9 cellular contexts compared by ENCODE assay signal in the genomic region with DNA sequence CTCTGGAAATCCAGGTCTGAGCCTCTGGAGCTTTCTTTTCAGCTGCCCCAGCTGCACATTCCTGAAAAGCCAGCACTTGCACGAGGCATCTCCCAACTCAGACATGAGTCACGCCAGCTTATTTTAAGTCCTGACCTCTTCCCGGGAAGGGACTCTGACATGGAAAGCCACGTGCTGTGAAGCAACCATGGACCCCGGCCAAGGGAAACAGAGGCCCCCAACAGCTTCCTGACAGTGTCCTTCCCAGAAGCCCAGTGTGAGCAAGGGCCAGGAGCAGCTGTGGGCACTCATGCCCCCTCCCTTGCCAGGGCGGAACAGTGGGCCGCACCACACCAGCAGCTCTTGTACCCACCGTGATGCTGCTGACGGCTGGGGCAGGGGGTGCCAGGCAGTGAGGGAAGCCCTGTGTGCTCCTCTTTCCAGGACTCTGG.
A peak's percentile ranks its signal among the peaks of the same experiment; 100 is the strongest.
DNase-seq lines count a peak whose midpoint lies in the region; ATAC-seq, FAIRE-seq and TF ChIP-seq lines count a peak whose summit lies in the region.
"Had no signal": no experiment of that assay in that cellular context is flagged by ENCODE, and none has a peak within 500 bp of the region (broad histone marks: within the 10 kb centered on the region; RNA-seq: fewer than 3 reads in every experiment).

No MANE protein-coding gene starts in this region.

- TF ChIP-seq CTCF in stomach (IDR thresholded peaks at IDR 0.05) = no peak

- CTCF ChIA-PET in activated naive CD4-positive, alpha-beta T cell treated with anti-CD3 and anti-CD28 coated beads, Interleukin-2, amount 10 ng/mL, durations not matched to agents 7 days and 5 days (lab: Charles Lee) = interaction anchor here (0.8 kb wide), 1 partner anchor 23 kb away, joined by 4 read pairs; no protein-coding TSS in a partner anchor

- peak; percentile 92 for DNase-seq in HTR-8/SVneo (ENCODE audit: insufficient read length, low spot score)
- DNase-seq in dermis blood vessel endothelial cell = peak; percentile 82
- DNase-seq in left kidney (ENCODE audit: low read depth, low spot score) = peak; percentile 77
- peak; percentile 42 for DNase-seq in stomach
- DNase-seq in activated naive CD4-positive, alpha-beta T cell treated with anti-CD3 and anti-CD28 coated beads, Interleukin-2, amount 10 ng/mL, durations not matched to agents 7 days and 5 days = no peak
- no peak for DNase-seq in activated CD4-positive, alpha-beta T cell treated with anti-CD3 and anti-CD28 coated beads for 4 hours
- DNase-seq: activated CD8-positive, alpha-beta T cell treated with anti-CD3 and anti-CD28 coated beads for 36 hours had no signal

- intact Hi-C loops in stomach (cut with DNase I; ENCODE audit: low total_unique reads) = no loop called here

- no peaks in the 10 kb centered on the region for H3K27me3 Mint-ChIP-seq in activated naive CD4-positive, alpha-beta T cell treated with anti-CD3 and anti-CD28 coated beads, Interleukin-2, amount 10 ng/mL, durations not matched to agents 7 days and 5 days
- H3K27me3 Mint-ChIP-seq: activated CD8-positive, alpha-beta T cell treated with anti-CD3 and anti-CD28 coated beads for 36 hours had no signal

- TF ChIP-seq POLR2A in stomach (IDR thresholded peaks at IDR 0.05) = no peak

- peaks cover 0 to 4% (median 0%) of the 10 kb centered on the region in 4 donors for H3K9me3 ChIP-seq in stomach

- H3K27ac Mint-ChIP-seq in activated naive CD4-positive, alpha-beta T cell treated with anti-CD3 and anti-CD28 coated beads, Interleukin-2, amount 10 ng/mL, durations not matched to agents 7 days and 5 days = no peak overlapping the region
- H3K27ac Mint-ChIP-seq: activated CD8-positive, alpha-beta T cell treated with anti-CD3 and anti-CD28 coated beads for 36 hours had no signal

- peaks cover 0 to 10% (median 3%) of the 10 kb centered on the region in 3 donors for H3K27me3 ChIP-seq in stomach

- no peaks in the 10 kb centered on the region for H3K36me3 Mint-ChIP-seq in activated naive CD4-positive, alpha-beta T cell treated with anti-CD3 and anti-CD28 coated beads, Interleukin-2, amount 10 ng/mL, durations not matched to agents 7 days and 5 days

- WGBS in stomach, 5 donors = 43 to 63% (median 48%) methylated on average over 6 to 9 of the region's 9 CpGs

- no peak overlapping the region for H3K4me3 ChIP-seq in stomach

- H3K9me3 Mint-ChIP-seq in activated naive CD4-positive, alpha-beta T cell treated with anti-CD3 and anti-CD28 coated beads, Interleukin-2, amount 10 ng/mL, durations not matched to agents 7 days and 5 days = no peaks in the 10 kb centered on the region
- H3K9me3 Mint-ChIP-seq: activated CD8-positive, alpha-beta T cell treated with anti-CD3 and anti-CD28 coated beads for 36 hours had no signal

- no peak overlapping the region for H3K4me3 Mint-ChIP-seq in activated naive CD4-positive, alpha-beta T cell treated with anti-CD3 and anti-CD28 coated beads, Interleukin-2, amount 10 ng/mL, durations not matched to agents 7 days and 5 days
- H3K4me3 Mint-ChIP-seq: activated CD8-positive, alpha-beta T cell treated with anti-CD3 and anti-CD28 coated beads for 36 hours had no signal

- ATAC-seq in GM18907 (IDR thresholded peaks at IDR 0.05; ENCODE audit: unreplicated experiment) (no peak), HG02759 (IDR thresholded peaks at IDR 0.05; ENCODE audit: unreplicated experiment) (no peak)
- ATAC-seq: activated CD8-positive, alpha-beta T cell treated with anti-CD3 and anti-CD28 coated beads for 36 hours had no signal

- H3K27ac ChIP-seq in stomach = peak overlapping the region; percentile 22 to 68 (median 62)

- H3K4me1 Mint-ChIP-seq in activated naive CD4-positive, alpha-beta T cell treated with anti-CD3 and anti-CD28 coated beads, Interleukin-2, amount 10 ng/mL, durations not matched to agents 7 days and 5 days = no peaks in the 10 kb centered on the region

- TF ChIP-seq EP300 in stomach (IDR thresholded peaks at IDR 0.05) = peak; percentile 55

- FAIRE-seq in HTR-8/SVneo (lab: Jason Lieb, UNC) = peak; percentile 92

- peaks cover 3 to 15% (median 9%) of the 10 kb centered on the region in 4 donors for H3K4me1 ChIP-seq in stomach

- no peaks in the 10 kb centered on the region for H3K36me3 ChIP-seq in stomach

Comparison
In these comparisons a context has a peak if more than half of its experiments do, and no peak if none do; other contexts are left out.
1. DNase-seq: peak in HTR-8/SVneo (single experiment), dermis blood vessel endothelial cell (single experiment), left kidney (single experiment) and stomach (single experiment); none in activated naive CD4-positive, alpha-beta T cell treated with anti-CD3 and anti-CD28 coated beads, Interleukin-2, amount 10 ng/mL, durations not matched to agents 7 days and 5 days (single experiment) and activated CD4-positive, alpha-beta T cell treated with anti-CD3 and anti-CD28 coated beads for 4 hours (0 of 2).